In the genomic region with DNA sequence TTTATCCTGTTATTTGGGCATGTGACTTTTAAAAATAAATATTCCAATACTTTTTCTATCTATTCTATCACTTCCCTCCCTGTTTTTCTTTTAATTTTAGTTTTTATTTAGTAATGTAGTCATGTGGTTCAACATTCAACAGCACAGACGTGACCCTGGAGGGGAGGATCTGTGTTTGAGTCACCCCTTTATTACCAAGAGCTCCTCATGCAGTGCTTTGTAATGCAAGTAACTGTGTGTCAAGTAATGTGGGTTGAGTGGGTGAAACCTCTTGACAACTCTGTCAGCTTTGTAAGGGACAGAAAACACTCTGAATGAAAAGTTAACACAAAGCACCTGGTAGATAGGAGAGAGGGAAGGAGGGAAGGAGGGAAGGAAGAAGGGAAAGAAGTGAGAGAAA, we compare ENCODE assay signal across 10 cellular contexts.
DNase-seq lines count a peak whose midpoint lies in the region; ATAC-seq, FAIRE-seq and TF ChIP-seq lines count a peak whose summit lies in the region.
"Had no signal": no experiment of that assay in that cellular context is flagged by ENCODE, and none has a peak within 500 bp of the region (broad histone marks: within the 10 kb centered on the region; RNA-seq: fewer than 3 reads in every experiment).

No MANE protein-coding gene starts in this region.

- no peak overlapping the region for H3K9ac ChIP-seq in neuronal stem cell (ENCODE audit: low read depth, low read length, poor library complexity)

- no peak overlapping the region for H2BK5ac ChIP-seq in neuronal stem cell (ENCODE audit: low read length)

- no peak overlapping the region for H3K27ac Mint-ChIP-seq in progenitor cell of endocrine pancreas

- no peaks in the 10 kb centered on the region for H3K27me3 Mint-ChIP-seq in progenitor cell of endocrine pancreas

- ATAC-seq in GM21786 (IDR thresholded peaks at IDR 0.05; ENCODE audit: unreplicated experiment) (peak; percentile 45), HG03571 (IDR thresholded peaks at IDR 0.05; ENCODE audit: unreplicated experiment) (no peak)

- no peak overlapping the region for H2AFZ ChIP-seq in neuronal stem cell (ENCODE audit: low read length)

- DNase-seq in GM12892 (ENCODE audit: insufficient read length) (no peak), RCC 7860 (ENCODE audit: low spot score) (peak; percentile 67), glomerular visceral epithelial cell (ENCODE audit: extremely low spot score) (peak; percentile 51), neuronal stem cell (ENCODE audit: low spot score) (no peak), uterus (no peak), progenitor cell of endocrine pancreas (ENCODE audit: low spot score, unreplicated experiment) (no peak)
- DNase-seq: aorta, NCI-H2029 treated with DMSO at 0.1 percent for 48 hours had no signal

- no peak overlapping the region for H2BK12ac ChIP-seq in neuronal stem cell (ENCODE audit: low read length)

- no peak overlapping the region for H2AK5ac ChIP-seq in neuronal stem cell (ENCODE audit: low read depth, low read length)

- H3K79me1 ChIP-seq in neuronal stem cell (ENCODE audit: low read depth, low read length): no peaks in the 10 kb centered on the region

- peaks cover 34% of the 10 kb centered on the region for H3K4me1 Mint-ChIP-seq in progenitor cell of endocrine pancreas (ENCODE audit: low read depth)

- H3K4me3 ChIP-seq in neuronal stem cell (ENCODE audit: low read length in 2 of 2): no peak overlapping the region
- H3K4me3 ChIP-seq in uterus: no peak overlapping the region

- no peak overlapping the region for H3K4ac ChIP-seq in neuronal stem cell (ENCODE audit: low read length)

- no peak overlapping the region for H4K91ac ChIP-seq in neuronal stem cell (ENCODE audit: low read depth, low read length, poor library complexity)

- no peaks in the 10 kb centered on the region for H3K27me3 ChIP-seq in neuronal stem cell (ENCODE audit: control insufficient read depth in 3 of 3, insufficient read depth in 3 of 3, low read depth in 1 of 3, low read length in 3 of 3)
- H3K27me3 ChIP-seq in uterus: no peaks in the 10 kb centered on the region

- H3K36me3 ChIP-seq in neuronal stem cell (replicated peaks in 1 of 2; ENCODE audit: control insufficient read depth in 2 of 2, insufficient read depth in 2 of 2, low read length in 2 of 2): no peaks in the 10 kb centered on the region
- H3K36me3 ChIP-seq in uterus: no peaks in the 10 kb centered on the region

- no peaks in the 10 kb centered on the region for H3K9me3 ChIP-seq in neuronal stem cell (replicated peaks in 1 of 2; ENCODE audit: control insufficient read depth in 2 of 2, insufficient read depth in 1 of 2, low read depth in 1 of 2, low read length in 2 of 2)
- H3K9me3 ChIP-seq in uterus: no peaks in the 10 kb centered on the region

- FAIRE-seq in GM12892 (lab: Jason Lieb, UNC): peak; percentile 51
- FAIRE-seq in RCC 7860 (lab: Jason Lieb, UNC): peak; percentile 64

- H3K9me3 Mint-ChIP-seq in progenitor cell of endocrine pancreas (ENCODE audit: low read depth): no peaks in the 10 kb centered on the region

- TF ChIP-seq CTCF in uterus (IDR thresholded peaks at IDR 0.05) (no peak), progenitor cell of endocrine pancreas (IDR thresholded peaks at IDR 0.05; ENCODE audit: unreplicated experiment) (no peak)

- no peaks in the 10 kb centered on the region for H3K36me3 Mint-ChIP-seq in progenitor cell of endocrine pancreas (ENCODE audit: insufficient read depth)

- intact Hi-C loops in uterus (cut with DNase I; ENCODE audit: low total_unique reads): loop anchor here (5.0 kb wide), 1 partner anchor 225 kb away; no protein-coding TSS in a partner anchor

- H3K18ac ChIP-seq in neuronal stem cell (ENCODE audit: low read length): no peak overlapping the region

- no peak overlapping the region for H3K27ac ChIP-seq in neuronal stem cell (replicated peaks; ENCODE audit: low read length)
- no peak overlapping the region for H3K27ac ChIP-seq in uterus

- no peak overlapping the region for H2BK120ac ChIP-seq in neuronal stem cell (ENCODE audit: low read depth, low read length)

- no peak overlapping the region for H3K23ac ChIP-seq in neuronal stem cell (ENCODE audit: low read depth, low read length, poor library complexity)

- H3K14ac ChIP-seq in neuronal stem cell (ENCODE audit: low read length): no peak overlapping the region

- TF ChIP-seq POLR2A in GM12892 (IDR thresholded peaks at IDR 0.05; ENCODE audit: low read depth, low read length) (no peak), uterus (IDR thresholded peaks at IDR 0.05) (no peak)

- no peak overlapping the region for H3K4me2 ChIP-seq in neuronal stem cell (ENCODE audit: insufficient read depth, low read length, poor library complexity, severe bottlenecking)

- WGBS in neuronal stem cell (ENCODE audit: extremely low coverage in 2 of 2, insufficient read length in 2 of 2, insufficient replicate concordance in 1 of 2), 2 donors: no CpG with 5 or more reads among the region's 1 CpG

- no peak overlapping the region for H2BK15ac ChIP-seq in neuronal stem cell (ENCODE audit: low read length)

- no peak overlapping the region for H3K4me3 Mint-ChIP-seq in progenitor cell of endocrine pancreas (ENCODE audit: low read depth)

- H4K8ac ChIP-seq in neuronal stem cell (ENCODE audit: low read depth, low read length): no peak overlapping the region

- H3K4me1 ChIP-seq in neuronal stem cell (ENCODE audit: control insufficient read depth in 2 of 2, insufficient read depth in 1 of 2, low read depth in 1 of 2, low read length in 2 of 2): peaks cover 0 to 12% of the 10 kb centered on the region in 2 donors
- peaks cover 0 to 11% of the 10 kb centered on the region in 2 donors for H3K4me1 ChIP-seq in uterus

Comparison
In these comparisons a context has a peak if more than half of its experiments do, and no peak if none do; other contexts are left out.
1. DNase-seq: peak in RCC 7860 (single experiment) and glomerular visceral epithelial cell (single experiment); none in GM12892 (single experiment), neuronal stem cell (single experiment), uterus (0 of 2) and progenitor cell of endocrine pancreas (single experiment).